16 cellular contexts compared by ENCODE assay signal in the genomic region with DNA sequence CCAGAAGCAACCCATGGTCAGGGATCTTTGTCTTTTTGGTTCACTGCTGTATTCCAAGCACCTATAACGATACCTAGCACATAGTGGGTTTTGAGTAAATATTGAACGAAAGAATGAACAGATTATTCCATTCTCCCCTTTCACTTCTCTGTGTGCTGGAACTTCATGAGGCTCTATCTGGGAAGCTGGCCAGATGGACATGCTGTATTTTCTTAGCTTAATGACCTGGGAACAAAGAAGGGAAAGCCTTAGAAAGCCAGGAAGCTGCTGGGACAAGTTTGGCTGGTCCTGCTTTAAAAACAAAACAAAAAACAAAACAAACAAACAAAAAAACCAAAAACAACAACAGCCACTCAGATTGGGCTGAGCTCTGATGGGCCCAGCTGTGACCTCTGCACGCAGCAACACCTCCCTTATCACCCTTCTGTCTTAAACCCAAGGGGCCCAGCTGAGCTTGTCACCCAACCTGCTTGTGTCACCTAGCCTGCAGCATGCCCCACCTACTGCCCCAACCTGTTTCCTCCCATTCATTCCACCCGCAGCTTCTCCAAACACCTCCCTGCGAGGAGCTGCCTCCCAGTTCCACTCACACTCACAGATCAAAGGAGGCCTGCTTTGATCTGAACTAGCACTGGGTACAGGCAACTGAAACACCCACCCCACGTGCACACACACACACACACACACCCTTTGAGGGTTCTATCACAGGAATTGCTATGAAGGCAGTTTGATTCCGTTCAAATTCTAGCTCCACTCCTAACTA. TPM values are rescaled to one million over a fixed set of nuclear protein-coding genes. Genes with fewer than 3 reads are reported as not detected.
DNase-seq lines count a peak whose midpoint lies in the region; ATAC-seq and TF ChIP-seq lines count a peak whose summit lies in the region.
"Had no signal": no experiment of that assay in that cellular context is flagged by ENCODE, and none has a peak within 500 bp of the region (broad histone marks: within the 10 kb centered on the region; RNA-seq: fewer than 3 reads in every experiment).

No MANE protein-coding gene starts in this region.

- no peak overlapping the region for H3K27ac Mint-ChIP-seq in activated T-cell treated with anti-CD3 and anti-CD28 coated beads, Interleukin-2, amount 50 U/mL, for 24 hours
- H3K27ac Mint-ChIP-seq: T-helper 17 cell had no signal

- H3K36me3 ChIP-seq in esophagus squamous epithelium (no peaks in the 10 kb centered on the region), mucosa of descending colon (ENCODE audit: low read depth) (no peaks in the 10 kb centered on the region)
- H3K36me3 ChIP-seq: adrenal gland had no signal

- H3K36me3 Mint-ChIP-seq in activated T-cell treated with anti-CD3 and anti-CD28 coated beads, Interleukin-2, amount 50 U/mL, for 24 hours (ENCODE audit: low read depth): no peaks in the 10 kb centered on the region

- intact Hi-C loops in esophagus squamous epithelium (cut with DNase I): no loop called here
- intact Hi-C loops in mucosa of descending colon (cut with DNase I, micrococcal nuclease): no loop called here

- H3K4me3 ChIP-seq in Jurkat, Clone E6-1 (ENCODE audit: low read length): no peak overlapping the region
- H3K4me3 ChIP-seq in esophagus squamous epithelium (no peak overlapping the region), mucosa of descending colon (no peak overlapping the region)
- H3K4me3 ChIP-seq: adrenal gland had no signal

- no peaks in the 10 kb centered on the region for H3K27me3 ChIP-seq in esophagus squamous epithelium
- H3K27me3 ChIP-seq: adrenal gland had no signal

- H3K27ac ChIP-seq in C4-2B (peak overlapping the region; percentile 68), esophagus squamous epithelium (peak overlapping the region; percentile 47 to 71 (median 52))
- H3K27ac ChIP-seq: adrenal gland had no signal

- H3K9me3 ChIP-seq in esophagus squamous epithelium (no peaks in the 10 kb centered on the region), mucosa of descending colon (no peaks in the 10 kb centered on the region)
- H3K9me3 ChIP-seq: adrenal gland had no signal

- H3K4me3 Mint-ChIP-seq in activated T-cell treated with anti-CD3 and anti-CD28 coated beads, Interleukin-2, amount 50 U/mL, for 24 hours: no peak overlapping the region
- H3K4me3 Mint-ChIP-seq: T-helper 17 cell had no signal

- peak; percentile 28 for DNase-seq in Jurkat, Clone E6-1 (ENCODE audit: low read depth, low spot score)
- DNase-seq in esophagus squamous epithelium (lab: John Stamatoyannopoulos, UW) (no peak), mucosa of descending colon (peak in 2 of 3 donors; percentile 51 to 52), Ammon's horn (ENCODE audit: low spot score) (no peak)
- no peak for DNase-seq in stimulated activated CD4-positive, alpha-beta T cell treated with anti-CD3 and anti-CD28 coated beads, Interleukin-4, amount 100 ng/mL, for 1 hour
- DNase-seq in activated T-cell treated with anti-CD3 and anti-CD28 coated beads, Interleukin-2, amount 50 U/mL, for 24 hours: no peak
- DNase-seq: GOT3, KBM-7, NCI-H2081, T-helper 17 cell had no signal

- ATAC-seq in mucosa of descending colon (peak; percentile 80), HG02678 (IDR thresholded peaks at IDR 0.05; ENCODE audit: unreplicated experiment) (no peak)
- ATAC-seq: T-helper 17 cell had no signal

- TF ChIP-seq POLR2A in esophagus squamous epithelium (IDR thresholded peaks at IDR 0.05): no peak

- peaks cover 0 to 25% (median 4%) of the 10 kb centered on the region in 3 donors for H3K4me1 ChIP-seq in esophagus squamous epithelium
- peaks cover 11% of the 10 kb centered on the region for H3K4me1 ChIP-seq in mucosa of descending colon (ENCODE audit: low read depth)

- TF ChIP-seq CTCF in C4-2B (conservative IDR thresholded peaks at IDR 0.05) (no peak), esophagus squamous epithelium (IDR thresholded peaks at IDR 0.05) (no peak), mucosa of descending colon (IDR thresholded peaks at IDR 0.05) (no peak)

- peaks cover 8% of the 10 kb centered on the region for H3K9me3 Mint-ChIP-seq in activated T-cell treated with anti-CD3 and anti-CD28 coated beads, Interleukin-2, amount 50 U/mL, for 24 hours

- 43% methylated on average over 7 of the region's 7 CpGs for WGBS in esophagus squamous epithelium, 2 donors

- peaks cover 2% of the 10 kb centered on the region for H3K4me1 Mint-ChIP-seq in activated T-cell treated with anti-CD3 and anti-CD28 coated beads, Interleukin-2, amount 50 U/mL, for 24 hours (ENCODE audit: low read depth)
- H3K4me1 Mint-ChIP-seq: T-helper 17 cell had no signal

- peaks cover 3% of the 10 kb centered on the region for H3K27me3 Mint-ChIP-seq in activated T-cell treated with anti-CD3 and anti-CD28 coated beads, Interleukin-2, amount 50 U/mL, for 24 hours

RNA-seq across cellular contexts. Expression of gene SLC30A1, which starts 37.1 kb away (rescaled TPM):
- 3.5 TPM for polyA plus RNA-seq in Jurkat, Clone E6-1 (2012; ENCODE audit: insufficient read depth, insufficient read length)
- total RNA-seq in esophagus squamous epithelium: 10 to 100 TPM in 2 of 4 donors, 1 to 10 TPM in 2; 8.3 to 12.4 (median 10.3) TPM
- total RNA-seq in mucosa of descending colon: 10 to 100 TPM; 20.8 to 43.5 (median 29.2) TPM

RNA-seq across cellular contexts. Expression of gene RD3, which starts 49.9 kb away (rescaled TPM):
- polyA plus RNA-seq in Jurkat, Clone E6-1 (2012; ENCODE audit: insufficient read depth, insufficient read length): not detected
- total RNA-seq in esophagus squamous epithelium (under 1 TPM in 3 of 4 donors, not detected in 1; 0.09 to 0.57 (median 0.35) TPM), mucosa of descending colon (not detected)
- total RNA-seq: activated CD8-positive, alpha-beta memory T cell treated with anti-CD3 and anti-CD28 coated beads for 36 hours; T-helper 17 cell; temporal lobe had no signal
- polyA plus RNA-seq: BJ had no signal

Comparison
In these comparisons a context has a peak if more than half of its experiments do, and no peak if none do; other contexts are left out.
1. DNase-seq: peak in Jurkat, Clone E6-1 (single experiment) and mucosa of descending colon (2 of 3); none in esophagus squamous epithelium (single experiment), stimulated activated CD4-positive, alpha-beta T cell treated with anti-CD3 and anti-CD28 coated beads, Interleukin-4, amount 100 ng/mL, for 1 hour (single experiment), Ammon's horn (single experiment) and activated T-cell treated with anti-CD3 and anti-CD28 coated beads, Interleukin-2, amount 50 U/mL, for 24 hours (single experiment).